Comparison of ENCODE assay signal across 8 cellular contexts in genomic region chr1:145927916-145928647, GRCh38. TPM values are rescaled to one million over a fixed set of nuclear protein-coding genes. Genes with fewer than 3 reads are reported as not detected.
DNase-seq lines count a peak whose midpoint lies in the region; ATAC-seq, FAIRE-seq and TF ChIP-seq lines count a peak whose summit lies in the region.

No MANE protein-coding gene starts in this region.

- H3K4me1 ChIP-seq in HepG2 (ENCODE audit: insufficient read depth, low read length) = peaks cover 17% of the 10 kb centered on the region
- H3K4me1 ChIP-seq in transverse colon = peaks cover 8 to 23% (median 10%) of the 10 kb centered on the region in 4 donors

- H3K9me3 ChIP-seq in HepG2 (ENCODE audit: low read length) (no peaks in the 10 kb centered on the region), transverse colon (no peaks in the 10 kb centered on the region)

- TF ChIP-seq EP300 in HepG2 (IDR thresholded peaks at IDR 0.05; ENCODE audit: low read depth in 2 of 2, low read length in 2 of 2) (no peak), HepG2 (CRISPR knock-in tag; IDR thresholded peaks at IDR 0.05; ENCODE audit: borderline replicate concordance) (no peak), transverse colon (IDR thresholded peaks at IDR 0.05; ENCODE audit: low read depth) (no peak)

- TF ChIP-seq RAD21 in HepG2 (CRISPR knock-in tag; IDR thresholded peaks at IDR 0.05) = no peak

- TF ChIP-seq CTCF in HepG2 (CRISPR knock-in tag; IDR thresholded peaks at IDR 0.05) (no peak), transverse colon (IDR thresholded peaks at IDR 0.05) (no peak)

- no peaks in the 10 kb centered on the region; a peak in 4 of 5 replicates for H3K36me3 ChIP-seq in HepG2 (replicated peaks in 1 of 2; ENCODE audit: control insufficient read depth in 1 of 2, insufficient read depth in 2 of 2, low read length in 2 of 2)
- H3K36me3 ChIP-seq in transverse colon = peaks cover 0 to 4% (median 0%) of the 10 kb centered on the region in 4 donors

- peak overlapping the region; percentile 73 for H3K4me2 ChIP-seq in HepG2 (ENCODE audit: low read depth, low read length)

- in situ Hi-C loops in HepG2 (cut with HindIII; ENCODE audit: extremely low pct_ligation_motif_present, low pct_unique_long_range_greater_than_20kb) = loop anchor here (5.0 kb wide), 2 partner anchors 34 to 41 kb away; partner anchors contain the start of genes ANKRD34A, ANKRD35 and POLR3GL
- in situ Hi-C loops in transverse colon (cut with MboI; ENCODE audit: low pct_ligation_motif_present in 1 of 4, low pct_unique_long_range_greater_than_20kb in 1 of 4, low sequenced_read_pairs in 3 of 4) = no loop called here

- WGBS in adipose tissue, 3 donors = 59 to 65% (median 62%) methylated on average over 20 of the region's 20 CpGs
- 50% methylated on average over 20 of the region's 20 CpGs for WGBS in HepG2 (ENCODE audit: low lambda C conversion rate)
- 48 to 64% methylated on average over 7 to 20 of the region's 20 CpGs for WGBS in transverse colon (ENCODE audit: low coverage in 1 of 2), 2 donors

- no peaks in the 10 kb centered on the region for H3K27me3 Mint-ChIP-seq in activated naive CD8-positive, alpha-beta T cell
- H3K27me3 Mint-ChIP-seq in activated naive CD8-positive, alpha-beta T cell treated with anti-CD3 and anti-CD28 coated beads, Interleukin-2, amount 50 U/mL, for 24 hours = no peaks in the 10 kb centered on the region

- no peak for FAIRE-seq in HepG2 (lab: Jason Lieb, UNC)

- CTCF ChIA-PET in HepG2 (lab: Yijun Ruan, JAX; ENCODE audit: low intra/inter-chr PET ratio, low total read pairs) = interaction anchor here (1.6 kb wide), 1 partner anchor 36 kb away, joined by 9 read pairs; no protein-coding TSS in a partner anchor

- peak overlapping the region; percentile 88 for H3K27ac Mint-ChIP-seq in activated naive CD8-positive, alpha-beta T cell
- H3K27ac Mint-ChIP-seq in activated naive CD8-positive, alpha-beta T cell treated with anti-CD3 and anti-CD28 coated beads, Interleukin-2, amount 50 U/mL, for 24 hours = no peak overlapping the region

- no peak for TF ChIP-seq POLR2A in HepG2 (IDR thresholded peaks at IDR 0.05; ENCODE audit: insufficient read depth in 1 of 2, low read depth in 2 of 2, low read length in 2 of 2)
- TF ChIP-seq POLR2A in transverse colon (IDR thresholded peaks at IDR 0.05) = no peak

- H3K27ac ChIP-seq in adipose tissue (ENCODE audit: low read depth, low read length) = peak overlapping the region; percentile 88
- peak overlapping the region; percentile 88 for H3K27ac ChIP-seq in HepG2 (ENCODE audit: extremely low read length, insufficient read depth, low read length)
- peak overlapping the region; percentile 92 to 96 (median 95) for H3K27ac ChIP-seq in transverse colon

- peaks cover 36% of the 10 kb centered on the region for H3K4me1 Mint-ChIP-seq in activated naive CD8-positive, alpha-beta T cell (ENCODE audit: low read depth)
- H3K4me1 Mint-ChIP-seq in activated naive CD8-positive, alpha-beta T cell treated with anti-CD3 and anti-CD28 coated beads, Interleukin-2, amount 50 U/mL, for 24 hours = peaks cover 36% of the 10 kb centered on the region

- H3K4me3 ChIP-seq in HepG2 (replicated peaks in 1 of 3; ENCODE audit: insufficient read depth in 1 of 3, low read depth in 2 of 3, low read length in 3 of 3) (peak overlapping the region; percentile 77 to 95 (median 83)), transverse colon (peak overlapping the region; percentile 19 to 69 (median 58))

- POLR2A ChIA-PET in HepG2 (lab: Yijun Ruan, JAX) = interaction anchor here (0.7 to 5.6 kb wide), 28 partner anchors 9 to 123 kb away, joined by 3 to 84 read pairs (median 7); partner anchors contain the start of genes ANKRD34A, ANKRD35, ITGA10 and LIX1L

- no peaks in the 10 kb centered on the region for H3K9me3 Mint-ChIP-seq in activated naive CD8-positive, alpha-beta T cell (ENCODE audit: low read depth)
- no peaks in the 10 kb centered on the region for H3K9me3 Mint-ChIP-seq in activated naive CD8-positive, alpha-beta T cell treated with anti-CD3 and anti-CD28 coated beads, Interleukin-2, amount 50 U/mL, for 24 hours

- intact Hi-C loops in HepG2 (cut with micrococcal nuclease; ENCODE audit: unreplicated experiment) = loop anchor here (2.0 to 5.0 kb wide), 2 partner anchors 36 to 37 kb away; partner anchors contain the start of genes ANKRD34A and POLR3GL
- intact Hi-C loops in transverse colon (cut with DNase I; ENCODE audit: low total_unique reads) = no loop called here

- H3K4me3 Mint-ChIP-seq in activated naive CD8-positive, alpha-beta T cell = peak overlapping the region; percentile 88
- no peak overlapping the region for H3K4me3 Mint-ChIP-seq in activated naive CD8-positive, alpha-beta T cell treated with anti-CD3 and anti-CD28 coated beads, Interleukin-2, amount 50 U/mL, for 24 hours

- no peaks in the 10 kb centered on the region; a peak in 2 of 5 replicates for H3K27me3 ChIP-seq in HepG2 (ENCODE audit: control insufficient read depth in 1 of 2, insufficient read depth in 2 of 2, low read length in 2 of 2)
- H3K27me3 ChIP-seq in transverse colon = no peaks in the 10 kb centered on the region

- H3K9ac ChIP-seq in HepG2 (ENCODE audit: insufficient read depth, low read depth, low read length) = peak overlapping the region; percentile 96

- H2AFZ ChIP-seq in HepG2 (ENCODE audit: low read length) = peak overlapping the region; percentile 39

- TSS peak; percentile 97 for BruUV-seq in HepG2 (replicated peaks; lab: Mats Ljungman, UMichigan)

- DNase-seq in activated naive CD8-positive, alpha-beta T cell treated with anti-CD3 and anti-CD28 coated beads, Interleukin-2, amount 50 U/mL, for 24 hours = no peak
- no peak for DNase-seq in HepG2 (ENCODE audit: low spot score)
- peak; percentile 25 for DNase-seq in transverse colon
- DNase-seq in midbrain (lab: John Stamatoyannopoulos, UW) = no peak
- no peak for DNase-seq in stimulated activated CD4-positive, alpha-beta T cell treated with anti-CD3 and anti-CD28 coated beads, Interleukin-2, amount 100 ng/mL, for 48 hours

- H3K36me3 Mint-ChIP-seq in activated naive CD8-positive, alpha-beta T cell = peaks cover 8% of the 10 kb centered on the region
- H3K36me3 Mint-ChIP-seq in activated naive CD8-positive, alpha-beta T cell treated with anti-CD3 and anti-CD28 coated beads, Interleukin-2, amount 50 U/mL, for 24 hours (ENCODE audit: low read depth) = peaks cover 13% of the 10 kb centered on the region

- H4K20me1 ChIP-seq in HepG2 (ENCODE audit: insufficient read depth, low read length) = no peaks in the 10 kb centered on the region

- H3K79me2 ChIP-seq in HepG2 (ENCODE audit: insufficient read depth, low read length) = peaks cover 15% of the 10 kb centered on the region

- no peak for ATAC-seq in activated naive CD8-positive, alpha-beta T cell treated with anti-CD3 and anti-CD28 coated beads, Interleukin-2, amount 50 U/mL, for 24 hours
- ATAC-seq in HepG2 (no peak), HG02938 (IDR thresholded peaks at IDR 0.05; ENCODE audit: unreplicated experiment) (no peak)

RNA-seq across cellular contexts. Expression of gene RBM8A, which starts 0.8 kb away (rescaled TPM):
- 100 to 1,000 TPM in 2 of 3 donors, 10 to 100 TPM in 1; 45.6 to 132 (median 102) TPM for polyA plus RNA-seq in adipose tissue
- total RNA-seq in HepG2 (2016; rRNA removed; fragmentation: Illumina TruSeq; extraction: Trizol) = 162 and 224 TPM in 2 replicates
- 15.8 and 21.1 TPM in 2 replicates for total RNA-seq in HepG2 (2016; cell fraction: cytosol; rRNA removed; fragmentation: Illumina TruSeq; extraction: Trizol; ENCODE audit: low read depth)
- 164 and 238 TPM in 2 replicates for total RNA-seq in HepG2 (2016; cell fraction: insoluble cytoplasmic fraction; rRNA removed; fragmentation: Illumina TruSeq; extraction: Trizol)
- total RNA-seq in HepG2 (2016; cell fraction: membrane; rRNA removed; fragmentation: Illumina TruSeq; extraction: Trizol) = 32.6 and 36.1 TPM in 2 replicates
- 58.0 and 59.0 TPM in 2 replicates for total RNA-seq in HepG2 (2016; cell fraction: nucleus; rRNA removed; fragmentation: Illumina TruSeq; extraction: Trizol)
- polyA plus RNA-seq in HepG2 (2011; rRNA removed) = 75.2 and 106 TPM in 2 replicates
- polyA plus RNA-seq in HepG2 (2011; cell fraction: cytosol; rRNA removed) = 81.5 and 102 TPM in 2 replicates
- 25.3 and 38.5 TPM in 2 replicates for polyA plus RNA-seq in HepG2 (2011; cell fraction: nucleus; rRNA removed)
- 87.0 and 96.0 TPM in 2 replicates for polyA plus RNA-seq in HepG2 (2012)
- polyA plus RNA-seq in HepG2 (2016; cell fraction: cytosol; fragmentation: Illumina TruSeq; extraction: Trizol; ENCODE audit: low read depth) = 14.2 and 15.2 TPM in 2 replicates
- polyA plus RNA-seq in HepG2 (2016; cell fraction: insoluble cytoplasmic fraction; fragmentation: Illumina TruSeq; extraction: Trizol; ENCODE audit: low read depth) = 218 and 247 TPM in 2 replicates
- polyA plus RNA-seq in HepG2 (2016; cell fraction: membrane; fragmentation: Illumina TruSeq; extraction: Trizol; ENCODE audit: low read depth) = 28.1 and 28.8 TPM in 2 replicates
- 89.2 and 112 TPM in 2 replicates for polyA plus RNA-seq in HepG2 (2016; cell fraction: nucleus; fragmentation: Illumina TruSeq; extraction: Trizol; ENCODE audit: insufficient read depth, low read depth)
- polyA minus RNA-seq in HepG2 (2011; rRNA and poly(A)+ RNA removed; ENCODE audit: low replicate concordance) = 14.9 and 35.6 TPM in 2 replicates
- 26.3 and 33.8 TPM in 2 replicates for polyA minus RNA-seq in HepG2 (2011; cell fraction: cytosol; rRNA and poly(A)+ RNA removed)
- polyA minus RNA-seq in HepG2 (2011; cell fraction: nucleus; rRNA and poly(A)+ RNA removed) = 20.2 and 28.7 TPM in 2 replicates
- total RNA-seq in transverse colon = 100 to 1,000 TPM in 2 of 4 donors, 10 to 100 TPM in 2; 23.6 to 122 (median 99.1) TPM

RNA-seq across cellular contexts. Expression of gene PEX11B, which starts 9.6 kb away (rescaled TPM):
- polyA plus RNA-seq in adipose tissue (10 to 100 TPM; 11.4 to 18.3 (median 15.1) TPM), HepG2 (2011; rRNA removed) (38.8 and 48.4 TPM in 2 replicates)
- total RNA-seq in HepG2 (2016; rRNA removed; fragmentation: Illumina TruSeq; extraction: Trizol) (21.6 and 26.2 TPM in 2 replicates), transverse colon (10 to 100 TPM in 3 of 4 donors, 1 to 10 TPM in 1; 8.8 to 38.9 (median 27.0) TPM)
- total RNA-seq in HepG2 (2016; cell fraction: cytosol; rRNA removed; fragmentation: Illumina TruSeq; extraction: Trizol; ENCODE audit: low read depth) = 6.1 and 8.7 TPM in 2 replicates
- total RNA-seq in HepG2 (2016; cell fraction: insoluble cytoplasmic fraction; rRNA removed; fragmentation: Illumina TruSeq; extraction: Trizol) = 21.5 and 30.1 TPM in 2 replicates
- 12.7 and 13.4 TPM in 2 replicates for total RNA-seq in HepG2 (2016; cell fraction: membrane; rRNA removed; fragmentation: Illumina TruSeq; extraction: Trizol)
- total RNA-seq in HepG2 (2016; cell fraction: nucleus; rRNA removed; fragmentation: Illumina TruSeq; extraction: Trizol) = 9.3 and 11.7 TPM in 2 replicates
- 24.9 and 30.2 TPM in 2 replicates for polyA plus RNA-seq in HepG2 (2011; cell fraction: cytosol; rRNA removed)
- 11.0 and 14.0 TPM in 2 replicates for polyA plus RNA-seq in HepG2 (2011; cell fraction: nucleus; rRNA removed)
- 14.3 and 21.4 TPM in 2 replicates for polyA plus RNA-seq in HepG2 (2012)
- 4.2 and 4.4 TPM in 2 replicates for polyA plus RNA-seq in HepG2 (2016; cell fraction: cytosol; fragmentation: Illumina TruSeq; extraction: Trizol; ENCODE audit: low read depth)
- 34.6 and 35.2 TPM in 2 replicates for polyA plus RNA-seq in HepG2 (2016; cell fraction: insoluble cytoplasmic fraction; fragmentation: Illumina TruSeq; extraction: Trizol; ENCODE audit: low read depth)
- polyA plus RNA-seq in HepG2 (2016; cell fraction: membrane; fragmentation: Illumina TruSeq; extraction: Trizol; ENCODE audit: low read depth) = 8.1 and 9.5 TPM in 2 replicates
- 17.7 and 21.1 TPM in 2 replicates for polyA plus RNA-seq in HepG2 (2016; cell fraction: nucleus; fragmentation: Illumina TruSeq; extraction: Trizol; ENCODE audit: insufficient read depth, low read depth)
- polyA minus RNA-seq in HepG2 (2011; rRNA and poly(A)+ RNA removed; ENCODE audit: low replicate concordance) = 29.8 and 36.3 TPM in 2 replicates
- 9.1 and 13.4 TPM in 2 replicates for polyA minus RNA-seq in HepG2 (2011; cell fraction: cytosol; rRNA and poly(A)+ RNA removed)
- polyA minus RNA-seq in HepG2 (2011; cell fraction: nucleus; rRNA and poly(A)+ RNA removed) = 6.4 and 7.0 TPM in 2 replicates

RNA-seq across cellular contexts. Expression of gene ITGA10, which starts 18.2 kb away (rescaled TPM):
- polyA plus RNA-seq in adipose tissue (1 to 10 TPM in 2 of 3 donors, under 1 TPM in 1; 0.64 to 1.8 (median 1.2) TPM), HepG2 (2011; rRNA removed) (1.6 and 1.8 TPM in 2 replicates)
- total RNA-seq in HepG2 (2016; rRNA removed; fragmentation: Illumina TruSeq; extraction: Trizol) (0.53 and 0.89 TPM in 2 replicates), transverse colon (10 to 100 TPM in 1 of 4 donors, 1 to 10 TPM in 3; 2.2 to 18.1 (median 5.4) TPM)
- 0.09 and 0.20 TPM in 2 replicates for total RNA-seq in HepG2 (2016; cell fraction: cytosol; rRNA removed; fragmentation: Illumina TruSeq; extraction: Trizol; ENCODE audit: low read depth)
- 0.54 and 0.95 TPM in 2 replicates for total RNA-seq in HepG2 (2016; cell fraction: insoluble cytoplasmic fraction; rRNA removed; fragmentation: Illumina TruSeq; extraction: Trizol)
- 0.31 and 0.46 TPM in 2 replicates for total RNA-seq in HepG2 (2016; cell fraction: membrane; rRNA removed; fragmentation: Illumina TruSeq; extraction: Trizol)
- 1.3 and 1.4 TPM in 2 replicates for total RNA-seq in HepG2 (2016; cell fraction: nucleus; rRNA removed; fragmentation: Illumina TruSeq; extraction: Trizol)
- 0.79 and 0.83 TPM in 2 replicates for polyA plus RNA-seq in HepG2 (2011; cell fraction: cytosol; rRNA removed)
- 5.0 and 7.8 TPM in 2 replicates for polyA plus RNA-seq in HepG2 (2011; cell fraction: nucleus; rRNA removed)
- 0.55 and 0.64 TPM in 2 replicates for polyA plus RNA-seq in HepG2 (2012)
- 0.08 and 0.12 TPM in 2 replicates for polyA plus RNA-seq in HepG2 (2016; cell fraction: cytosol; fragmentation: Illumina TruSeq; extraction: Trizol; ENCODE audit: low read depth)
- polyA plus RNA-seq in HepG2 (2016; cell fraction: insoluble cytoplasmic fraction; fragmentation: Illumina TruSeq; extraction: Trizol; ENCODE audit: low read depth) = 0.30 and 0.47 TPM in 2 replicates
- polyA plus RNA-seq in HepG2 (2016; cell fraction: membrane; fragmentation: Illumina TruSeq; extraction: Trizol; ENCODE audit: low read depth) = 0.21 and 0.23 TPM in 2 replicates
- 3.6 and 4.6 TPM in 2 replicates for polyA plus RNA-seq in HepG2 (2016; cell fraction: nucleus; fragmentation: Illumina TruSeq; extraction: Trizol; ENCODE audit: insufficient read depth, low read depth)
- 0.35 and 1.5 TPM in 2 replicates for polyA minus RNA-seq in HepG2 (2011; rRNA and poly(A)+ RNA removed; ENCODE audit: low replicate concordance)
- polyA minus RNA-seq in HepG2 (2011; cell fraction: cytosol; rRNA and poly(A)+ RNA removed) = 0.69 and 0.70 TPM in 2 replicates
- 1.8 and 2.6 TPM in 2 replicates for polyA minus RNA-seq in HepG2 (2011; cell fraction: nucleus; rRNA and poly(A)+ RNA removed)

RNA-seq across cellular contexts. Expression of gene LIX1L, which starts 29.7 kb away (rescaled TPM):
- polyA plus RNA-seq in adipose tissue (10 to 100 TPM in 2 of 3 donors, 1 to 10 TPM in 1; 2.6 to 21.6 (median 12.3) TPM), HepG2 (2011; rRNA removed) (19.4 and 24.9 TPM in 2 replicates)
- total RNA-seq in HepG2 (2016; rRNA removed; fragmentation: Illumina TruSeq; extraction: Trizol) (8.1 and 10.9 TPM in 2 replicates), transverse colon (10 to 100 TPM in 2 of 4 donors, 1 to 10 TPM in 2; 7.2 to 12.5 (median 9.8) TPM)
- 1.6 TPM in 2 replicates for total RNA-seq in HepG2 (2016; cell fraction: cytosol; rRNA removed; fragmentation: Illumina TruSeq; extraction: Trizol; ENCODE audit: low read depth)
- 8.3 and 9.6 TPM in 2 replicates for total RNA-seq in HepG2 (2016; cell fraction: insoluble cytoplasmic fraction; rRNA removed; fragmentation: Illumina TruSeq; extraction: Trizol)
- 6.8 and 7.1 TPM in 2 replicates for total RNA-seq in HepG2 (2016; cell fraction: membrane; rRNA removed; fragmentation: Illumina TruSeq; extraction: Trizol)
- 5.0 and 5.9 TPM in 2 replicates for total RNA-seq in HepG2 (2016; cell fraction: nucleus; rRNA removed; fragmentation: Illumina TruSeq; extraction: Trizol)
- 19.3 and 22.0 TPM in 2 replicates for polyA plus RNA-seq in HepG2 (2011; cell fraction: cytosol; rRNA removed)
- polyA plus RNA-seq in HepG2 (2011; cell fraction: nucleus; rRNA removed) = 5.2 and 7.4 TPM in 2 replicates
- polyA plus RNA-seq in HepG2 (2012) = 4.8 and 5.8 TPM in 2 replicates
- polyA plus RNA-seq in HepG2 (2016; cell fraction: cytosol; fragmentation: Illumina TruSeq; extraction: Trizol; ENCODE audit: low read depth) = 1.3 and 1.7 TPM in 2 replicates
- 12.8 and 15.5 TPM in 2 replicates for polyA plus RNA-seq in HepG2 (2016; cell fraction: insoluble cytoplasmic fraction; fragmentation: Illumina TruSeq; extraction: Trizol; ENCODE audit: low read depth)
- polyA plus RNA-seq in HepG2 (2016; cell fraction: membrane; fragmentation: Illumina TruSeq; extraction: Trizol; ENCODE audit: low read depth) = 5.7 and 5.8 TPM in 2 replicates
- 9.8 and 10.9 TPM in 2 replicates for polyA plus RNA-seq in HepG2 (2016; cell fraction: nucleus; fragmentation: Illumina TruSeq; extraction: Trizol; ENCODE audit: insufficient read depth, low read depth)
- 15.4 and 31.6 TPM in 2 replicates for polyA minus RNA-seq in HepG2 (2011; rRNA and poly(A)+ RNA removed; ENCODE audit: low replicate concordance)
- polyA minus RNA-seq in HepG2 (2011; cell fraction: cytosol; rRNA and poly(A)+ RNA removed) = 12.6 and 13.9 TPM in 2 replicates
- 5.9 and 7.2 TPM in 2 replicates for polyA minus RNA-seq in HepG2 (2011; cell fraction: nucleus; rRNA and poly(A)+ RNA removed)

RNA-seq across cellular contexts. Expression of gene ANKRD34A, which starts 36.3 kb away (rescaled TPM):
- polyA plus RNA-seq in adipose tissue (under 1 TPM in 2 of 3 donors, not detected in 1; 0.21 to 0.51 TPM), HepG2 (2011; rRNA removed) (0.05 and 0.07 TPM in 2 replicates)
- total RNA-seq in HepG2 (2016; rRNA removed; fragmentation: Illumina TruSeq; extraction: Trizol) (0.07 and 0.14 TPM in 2 replicates), transverse colon (1 to 10 TPM in 1 of 4 donors, under 1 TPM in 2, not detected in 1; 0.41 to 4.1 (median 0.64) TPM)
- not detected in 2 replicates for total RNA-seq in HepG2 (2016; cell fraction: cytosol; rRNA removed; fragmentation: Illumina TruSeq; extraction: Trizol; ENCODE audit: low read depth)
- 0.04 TPM in 1 of 2 replicates, not detected in the other for total RNA-seq in HepG2 (2016; cell fraction: insoluble cytoplasmic fraction; rRNA removed; fragmentation: Illumina TruSeq; extraction: Trizol)
- 0.03 and 0.07 TPM in 2 replicates for total RNA-seq in HepG2 (2016; cell fraction: membrane; rRNA removed; fragmentation: Illumina TruSeq; extraction: Trizol)
- 0.13 and 0.19 TPM in 2 replicates for total RNA-seq in HepG2 (2016; cell fraction: nucleus; rRNA removed; fragmentation: Illumina TruSeq; extraction: Trizol)
- 0.04 and 0.05 TPM in 2 replicates for polyA plus RNA-seq in HepG2 (2011; cell fraction: cytosol; rRNA removed)
- polyA plus RNA-seq in HepG2 (2011; cell fraction: nucleus; rRNA removed) = 0.47 and 0.53 TPM in 2 replicates
- polyA plus RNA-seq in HepG2 (2012) = 0.11 and 0.19 TPM in 2 replicates
- polyA plus RNA-seq in HepG2 (2016; cell fraction: cytosol; fragmentation: Illumina TruSeq; extraction: Trizol; ENCODE audit: low read depth) = not detected in 2 replicates
- 0.08 TPM in 1 of 2 replicates, not detected in the other for polyA plus RNA-seq in HepG2 (2016; cell fraction: insoluble cytoplasmic fraction; fragmentation: Illumina TruSeq; extraction: Trizol; ENCODE audit: low read depth)
- polyA plus RNA-seq in HepG2 (2016; cell fraction: membrane; fragmentation: Illumina TruSeq; extraction: Trizol; ENCODE audit: low read depth) = 0.05 TPM in 1 of 2 replicates, not detected in the other
- polyA plus RNA-seq in HepG2 (2016; cell fraction: nucleus; fragmentation: Illumina TruSeq; extraction: Trizol; ENCODE audit: insufficient read depth, low read depth) = 0.12 and 0.16 TPM in 2 replicates
- 0.08 and 1.4 TPM in 2 replicates for polyA minus RNA-seq in HepG2 (2011; rRNA and poly(A)+ RNA removed; ENCODE audit: low replicate concordance)
- not detected in 2 replicates for polyA minus RNA-seq in HepG2 (2011; cell fraction: cytosol; rRNA and poly(A)+ RNA removed)
- 0.25 and 0.39 TPM in 2 replicates for polyA minus RNA-seq in HepG2 (2011; cell fraction: nucleus; rRNA and poly(A)+ RNA removed)
